In the genomic region with DNA sequence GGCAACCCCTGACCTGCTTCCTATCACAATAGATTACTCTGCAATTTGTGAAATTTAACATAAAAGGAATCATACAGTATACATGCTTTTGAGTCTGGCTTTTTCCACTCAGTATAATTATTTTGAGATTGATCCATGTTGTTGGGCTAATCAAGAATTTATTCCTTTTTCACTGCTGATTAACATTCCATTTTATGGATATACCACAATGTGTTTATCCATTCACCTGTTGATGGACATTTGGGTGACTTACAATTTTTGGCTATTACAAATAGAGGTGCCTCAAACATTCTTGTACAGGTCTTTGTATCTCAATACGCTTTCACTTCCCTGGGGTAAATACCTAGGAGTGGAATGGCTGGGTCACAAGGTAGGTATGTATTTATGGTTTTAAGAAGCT, we compare ENCODE assay signal across 19 cellular contexts. TPM values are rescaled to one million over a fixed set of nuclear protein-coding genes. Genes with fewer than 3 reads are reported as not detected.
DNase-seq lines count a peak whose midpoint lies in the region; ATAC-seq, FAIRE-seq and TF ChIP-seq lines count a peak whose summit lies in the region.
"Had no signal": no experiment of that assay in that cellular context is flagged by ENCODE, and none has a peak within 500 bp of the region (broad histone marks: within the 10 kb centered on the region; RNA-seq: fewer than 3 reads in every experiment).

No MANE protein-coding gene starts in this region.

- TF ChIP-seq CTCF in mammary epithelial cell (conservative IDR thresholded peaks at IDR 0.05 in 1 of 2, IDR thresholded peaks at IDR 0.05 in 1 of 2; ENCODE audit: extremely low read depth in 1 of 2, insufficient read depth in 1 of 2, low read depth in 1 of 2, low read length in 2 of 2) (no peak), MCF 10A (IDR thresholded peaks at IDR 0.05; ENCODE audit: unreplicated experiment) (no peak), astrocyte (IDR thresholded peaks at IDR 0.05; ENCODE audit: insufficient read depth, low read depth, low read length) (no peak), smooth muscle cell (IDR thresholded peaks at IDR 0.05; ENCODE audit: borderline replicate concordance, insufficient read depth, poor library complexity, severe bottlenecking) (no peak), right atrium auricular region (IDR thresholded peaks at IDR 0.05) (no peak)

- intact Hi-C loops in mammary epithelial cell (cut with micrococcal nuclease): loop anchor here (2.0 kb wide), 1 partner anchor 23 kb away; no protein-coding TSS in a partner anchor
- intact Hi-C loops in MCF 10A (cut with micrococcal nuclease): no loop called here

- H3K36me3 ChIP-seq in mammary epithelial cell (ENCODE audit: insufficient read depth, low read length) (no peaks in the 10 kb centered on the region), astrocyte (ENCODE audit: insufficient read depth, low read length) (no peaks in the 10 kb centered on the region), smooth muscle cell (ENCODE audit: low read depth) (no peaks in the 10 kb centered on the region), right atrium auricular region (no peaks in the 10 kb centered on the region)

- H3K79me2 ChIP-seq in mammary epithelial cell (ENCODE audit: insufficient read depth, low read length) (peaks cover 53% of the 10 kb centered on the region), astrocyte (ENCODE audit: insufficient read depth, low read length) (peaks cover 48% of the 10 kb centered on the region), smooth muscle cell (ENCODE audit: low read depth) (peaks cover 35% of the 10 kb centered on the region)

- peak overlapping the region; percentile 75 for H3K4me2 ChIP-seq in mammary epithelial cell (ENCODE audit: insufficient read depth, low read depth, low read length)
- H3K4me2 ChIP-seq in astrocyte (ENCODE audit: low read length): peak overlapping the region; percentile 80
- H3K4me2 ChIP-seq in smooth muscle cell: peak overlapping the region; percentile 30
- H3K4me2 ChIP-seq: BLaER1 had no signal

- no peak overlapping the region for H3K4me3 Mint-ChIP-seq in MCF 10A (ENCODE audit: unreplicated experiment)
- no peak overlapping the region for H3K4me3 Mint-ChIP-seq in astrocyte (ENCODE audit: unreplicated experiment)
- no peak overlapping the region for H3K4me3 Mint-ChIP-seq in activated naive CD4-positive, alpha-beta T cell treated with anti-CD3 and anti-CD28 coated beads, Interleukin-2, amount 10 ng/mL, durations not matched to agents 7 days and 5 days
- H3K4me3 Mint-ChIP-seq: CD14-positive monocyte; CD8-positive, alpha-beta T cell had no signal

- H3K9me3 Mint-ChIP-seq in MCF 10A (ENCODE audit: unreplicated experiment) (peaks cover 6% of the 10 kb centered on the region), astrocyte (ENCODE audit: unreplicated experiment) (no peaks in the 10 kb centered on the region)
- H3K9me3 Mint-ChIP-seq in activated naive CD4-positive, alpha-beta T cell treated with anti-CD3 and anti-CD28 coated beads, Interleukin-2, amount 10 ng/mL, durations not matched to agents 7 days and 5 days: peaks cover 4% of the 10 kb centered on the region

- H3K27ac Mint-ChIP-seq in MCF 10A (ENCODE audit: low read depth, unreplicated experiment) (no peak overlapping the region), astrocyte (ENCODE audit: unreplicated experiment) (peak overlapping the region; percentile 44)
- H3K27ac Mint-ChIP-seq in activated naive CD4-positive, alpha-beta T cell treated with anti-CD3 and anti-CD28 coated beads, Interleukin-2, amount 10 ng/mL, durations not matched to agents 7 days and 5 days: no peak overlapping the region
- H3K27ac Mint-ChIP-seq: CD14-positive monocyte; CD8-positive, alpha-beta T cell had no signal

- H2AFZ ChIP-seq in mammary epithelial cell (ENCODE audit: low read depth, low read length): no peak overlapping the region
- no peak overlapping the region for H2AFZ ChIP-seq in astrocyte (ENCODE audit: low read depth, low read length)
- no peak overlapping the region for H2AFZ ChIP-seq in smooth muscle cell (ENCODE audit: low read depth)

- CTCF ChIA-PET in mammary epithelial cell (lab: Charles Lee; ENCODE audit: low non-redundant PET) (no interaction called here), MCF 10A (lab: Yijun Ruan, JAX) (interaction anchor here (0.5 to 2.8 kb wide), 4 partner anchors 10 to 770 kb away, joined by 3 to 14 read pairs (median 4); partner anchors contain the start of gene TENM4)
- CTCF ChIA-PET in activated naive CD4-positive, alpha-beta T cell treated with anti-CD3 and anti-CD28 coated beads, Interleukin-2, amount 10 ng/mL, durations not matched to agents 7 days and 5 days (lab: Charles Lee): no interaction called here

- 100% methylated on average over 1 of the region's 1 CpG for WGBS in mammary epithelial cell (ENCODE audit: low coverage, missing lambda C conversion rate)
- WGBS in smooth muscle cell (ENCODE audit: low lambda C conversion rate): 96% methylated on average over 1 of the region's 1 CpG

- H3K27me3 Mint-ChIP-seq in MCF 10A (ENCODE audit: insufficient read depth, unreplicated experiment) (no peaks in the 10 kb centered on the region), astrocyte (ENCODE audit: low read depth, unreplicated experiment) (no peaks in the 10 kb centered on the region)
- no peaks in the 10 kb centered on the region for H3K27me3 Mint-ChIP-seq in activated naive CD4-positive, alpha-beta T cell treated with anti-CD3 and anti-CD28 coated beads, Interleukin-2, amount 10 ng/mL, durations not matched to agents 7 days and 5 days

- H3F3A ChIP-seq in smooth muscle cell (ENCODE audit: low read depth): peaks cover 25% of the 10 kb centered on the region

- in situ Hi-C loops in mammary epithelial cell (cut with MboI; ENCODE audit: low sequenced_read_pairs in 2 of 2): no loop called here

- H3K27ac ChIP-seq in mammary epithelial cell (ENCODE audit: insufficient read depth, low read depth, low read length): no peak overlapping the region
- peak overlapping the region; percentile 91 for H3K27ac ChIP-seq in astrocyte (ENCODE audit: low read depth, low read length)
- H3K27ac ChIP-seq in smooth muscle cell (ENCODE audit: low read depth): peak overlapping the region; percentile 95
- no peak overlapping the region for H3K27ac ChIP-seq in right atrium auricular region
- H3K27ac ChIP-seq: BLaER1 had no signal

- no peak for FAIRE-seq in astrocyte (lab: Jason Lieb, UNC)
- FAIRE-seq: GM12878, GM19239, HepG2 had no signal

- POLR2A ChIA-PET in MCF 10A (lab: Yijun Ruan, JAX): interaction anchor here (0.6 to 3.4 kb wide), 4 partner anchors 12 to 24 kb away, joined by 3 to 14 read pairs (median 3); no protein-coding TSS in a partner anchor

- H3K4me3 ChIP-seq in mammary epithelial cell (replicated peaks in 1 of 3; ENCODE audit: insufficient read depth in 1 of 3, low read depth in 2 of 3, low read length in 3 of 3) (no peak overlapping the region), astrocyte (ENCODE audit: insufficient read depth, low read depth, low read length) (no peak overlapping the region), smooth muscle cell (no peak overlapping the region), right atrium auricular region (no peak overlapping the region)
- H3K4me3 ChIP-seq: BLaER1, GM12878, HAP-1 had no signal

- H3K9ac ChIP-seq in mammary epithelial cell (ENCODE audit: insufficient read depth, low read length) (no peak overlapping the region), astrocyte (ENCODE audit: low read length) (no peak overlapping the region), smooth muscle cell (ENCODE audit: low read depth) (no peak overlapping the region)
- H3K9ac ChIP-seq: BLaER1 had no signal

- no TSS peak for BruUV-seq in mammary epithelial cell (replicated peaks; lab: Mats Ljungman, UMichigan)
- BruUV-seq in MCF 10A (replicated peaks; lab: Mats Ljungman, UMichigan): no TSS peak

- ATAC-seq in HG03565 (IDR thresholded peaks at IDR 0.05; ENCODE audit: unreplicated experiment): no peak
- ATAC-seq: CD8-positive, alpha-beta T cell; HepG2 had no signal

- no peaks in the 10 kb centered on the region for H4K20me1 ChIP-seq in mammary epithelial cell (ENCODE audit: insufficient read depth, low read length)
- no peaks in the 10 kb centered on the region for H4K20me1 ChIP-seq in astrocyte (ENCODE audit: insufficient read depth, low read length)
- peaks cover 11% of the 10 kb centered on the region for H4K20me1 ChIP-seq in smooth muscle cell (ENCODE audit: low read depth)

- H3K36me3 Mint-ChIP-seq in MCF 10A (ENCODE audit: insufficient read depth, unreplicated experiment) (no peaks in the 10 kb centered on the region), astrocyte (ENCODE audit: low read depth, unreplicated experiment) (peaks cover 3% of the 10 kb centered on the region)
- no peaks in the 10 kb centered on the region for H3K36me3 Mint-ChIP-seq in activated naive CD4-positive, alpha-beta T cell treated with anti-CD3 and anti-CD28 coated beads, Interleukin-2, amount 10 ng/mL, durations not matched to agents 7 days and 5 days
- H3K36me3 Mint-ChIP-seq: CD14-positive monocyte; CD8-positive, alpha-beta T cell had no signal

- no peak for DNase-seq in mammary epithelial cell
- DNase-seq in MCF 10A (ENCODE audit: unreplicated experiment): no peak
- DNase-seq in astrocyte (ENCODE audit: low read depth): no peak
- no peak for DNase-seq in smooth muscle cell (lab: John Stamatoyannopoulos, UW; ENCODE audit: unreplicated experiment)
- DNase-seq in right atrium auricular region (ENCODE audit: low spot score): no peak
- DNase-seq in activated naive CD4-positive, alpha-beta T cell treated with anti-CD3 and anti-CD28 coated beads, Interleukin-2, amount 10 ng/mL, durations not matched to agents 7 days and 5 days: no peak
- DNase-seq: 8988T; CD8-positive, alpha-beta T cell; COR-L47; DMS 273 treated with DMSO at 0.1 percent for 48 hours; DMS53; DND-41 had no signal

- dilution Hi-C loops in mammary epithelial cell (cut with HindIII; ENCODE audit: low sequenced_read_pairs): no loop called here

- H3K27me3 ChIP-seq in mammary epithelial cell (ENCODE audit: insufficient read depth, low read length) (no peaks in the 10 kb centered on the region), astrocyte (ENCODE audit: insufficient read depth, low read length) (no peaks in the 10 kb centered on the region), smooth muscle cell (ENCODE audit: low read depth) (no peaks in the 10 kb centered on the region), right atrium auricular region (no peaks in the 10 kb centered on the region)
- H3K27me3 ChIP-seq: BLaER1 had no signal

- H3K4me1 ChIP-seq in mammary epithelial cell (ENCODE audit: insufficient read depth, low read length) (peaks cover 80% of the 10 kb centered on the region), astrocyte (ENCODE audit: insufficient read depth, low read length) (peaks cover 56% of the 10 kb centered on the region), smooth muscle cell (ENCODE audit: low read depth) (peaks cover 11% of the 10 kb centered on the region), right atrium auricular region (peaks cover 0 to 12% of the 10 kb centered on the region in 2 donors)
- H3K4me1 ChIP-seq: HAP-1 had no signal

- H3K4me1 Mint-ChIP-seq in MCF 10A (ENCODE audit: insufficient read depth, unreplicated experiment) (peaks cover 63% of the 10 kb centered on the region), astrocyte (ENCODE audit: low read depth, unreplicated experiment) (peaks cover 44% of the 10 kb centered on the region)
- no peaks in the 10 kb centered on the region for H3K4me1 Mint-ChIP-seq in activated naive CD4-positive, alpha-beta T cell treated with anti-CD3 and anti-CD28 coated beads, Interleukin-2, amount 10 ng/mL, durations not matched to agents 7 days and 5 days
- H3K4me1 Mint-ChIP-seq: CD14-positive monocyte had no signal

- H3K9me3 ChIP-seq in mammary epithelial cell (replicated peaks; ENCODE audit: insufficient read depth, low read length) (no peaks in the 10 kb centered on the region), astrocyte (ENCODE audit: insufficient read depth, low read depth, low read length) (no peaks in the 10 kb centered on the region), smooth muscle cell (replicated peaks; ENCODE audit: low read depth) (no peaks in the 10 kb centered on the region), right atrium auricular region (peaks cover 0 to 12% of the 10 kb centered on the region in 2 donors)
- H3K9me3 ChIP-seq: HAP-1 had no signal

RNA-seq across cellular contexts. Expression of gene TENM4, which starts 24.9 kb away (rescaled TPM):
- total RNA-seq in mammary epithelial cell (10 to 100 TPM in 1 of 2 donors, 1 to 10 TPM in 1; 4.8 to 26.5 TPM), MCF 10A (2022) (5.0 and 9.9 TPM in 2 replicates), astrocyte (7.5 and 13.3 TPM in 2 replicates), smooth muscle cell (30.6 and 38.2 TPM in 2 replicates), right atrium auricular region (under 1 TPM; 0.30 to 0.98 TPM)
- polyA plus RNA-seq in mammary epithelial cell (10.1 TPM), smooth muscle cell (31.6 and 31.7 TPM in 2 replicates)
- polyA minus RNA-seq in mammary epithelial cell: 27.4 TPM
- total RNA-seq: CD8-positive, alpha-beta T cell; HepG2 had no signal
- polyA plus RNA-seq: HepG2 had no signal

Comparison
In these comparisons a context has a peak if more than half of its experiments do, and no peak if none do; other contexts are left out.
1. H3K27ac ChIP-seq: peak in astrocyte (single experiment) and smooth muscle cell (single experiment); none in mammary epithelial cell (single experiment) and right atrium auricular region (0 of 2).
2. H3K4me2 ChIP-seq: peak in every context shown above with its lines; median percentile 80 in astrocyte; 75 in mammary epithelial cell; 30 in smooth muscle cell.